Comparison of ENCODE assay signal across 8 cellular contexts in genomic region chr17:4966844-4967538, GRCh38. TPM values are rescaled to one million over a fixed set of nuclear protein-coding genes. Genes with fewer than 3 reads are reported as not detected.
DNase-seq lines count a peak whose midpoint lies in the region; ATAC-seq and TF ChIP-seq lines count a peak whose summit lies in the region.

No MANE protein-coding gene starts in this region.

- H4K12ac ChIP-seq in trophoblast cell (ENCODE audit: low read depth, low read length), result peak overlapping the region; percentile 93

- no peak for TF ChIP-seq CTCF in GM12875 (IDR thresholded peaks at IDR 0.05; ENCODE audit: borderline replicate concordance, insufficient read depth, low read depth, low read length)
- no peak for TF ChIP-seq CTCF in SK-N-SH (IDR thresholded peaks at IDR 0.05)
- TF ChIP-seq CTCF in adrenal gland (IDR thresholded peaks at IDR 0.05), result no peak
- TF ChIP-seq CTCF in heart left ventricle (IDR thresholded peaks at IDR 0.05), result no peak
- no peak for TF ChIP-seq CTCF in type B pancreatic cell (conservative IDR thresholded peaks at IDR 0.05)

- H2BK120ac ChIP-seq in trophoblast cell (ENCODE audit: insufficient read depth, low read length, poor library complexity), result peak overlapping the region; percentile 84

- H3K36me3 Mint-ChIP-seq in type B pancreatic cell, result peaks cover 20% of the 10 kb centered on the region

- DNase-seq in NCI-H1092 treated with DMSO at 0.1 percent for 48 hours (lab: John Stamatoyannopoulos, UW), result peak; percentile 99
- peak; percentile 94 for DNase-seq in SK-N-SH
- peak; percentile 97 to 100 (median 99) for DNase-seq in adrenal gland
- peak; percentile 98 to 99 (median 99) for DNase-seq in heart left ventricle
- DNase-seq in trophoblast cell, result peak; percentile 99 to 100
- DNase-seq in type B pancreatic cell (ENCODE audit: extremely low spot score, unreplicated experiment), result peak; percentile 96

- CTCF ChIA-PET in SK-N-SH (lab: Yijun Ruan, JAX), result interaction anchor here (0.8 to 6.6 kb wide), 10 partner anchors 10 to 94 kb away, joined by 3 to 52 read pairs (median 5); partner anchors contain the start of genes CAMTA2, ENO3, RNF167 and SLC25A11

- H3K4me1 Mint-ChIP-seq in type B pancreatic cell (ENCODE audit: unreplicated experiment), result peaks cover 37% of the 10 kb centered on the region

- no peaks in the 10 kb centered on the region for H4K20me1 ChIP-seq in SK-N-SH (ENCODE audit: insufficient read depth)

- H3K36me3 ChIP-seq in SK-N-SH (replicated peaks in 1 of 2; ENCODE audit: control insufficient read depth in 1 of 2, insufficient read depth in 2 of 2, low read length in 1 of 2) (peaks cover 2 to 20% of the 10 kb centered on the region in 2 experiments), adrenal gland (replicated peaks in 1 of 2) (peaks cover 0 to 14% of the 10 kb centered on the region in 2 donors), heart left ventricle (peaks cover 0 to 41% (median 26%) of the 10 kb centered on the region in 9 donors), trophoblast cell (ENCODE audit: control insufficient read depth in 1 of 2, insufficient read depth in 2 of 2, low read length in 2 of 2) (peaks cover 9 to 15% of the 10 kb centered on the region in 2 experiments)

- peak overlapping the region; percentile 93 for H3K14ac ChIP-seq in trophoblast cell (ENCODE audit: low read length)

- peak; percentile 36 to 50 for TF ChIP-seq POLR2A in adrenal gland (IDR thresholded peaks at IDR 0.05)
- peak in 1 of 2 donors; percentile 64 for TF ChIP-seq POLR2A in heart left ventricle (IDR thresholded peaks at IDR 0.05)

- peaks cover 16 to 24% of the 10 kb centered on the region in 2 experiments; a peak in 3 of 4 replicates for H3K4me1 ChIP-seq in SK-N-SH (ENCODE audit: control insufficient read depth in 1 of 2, insufficient read depth in 2 of 2, low read depth in 1 of 2, low read length in 1 of 2)
- H3K4me1 ChIP-seq in adrenal gland (replicated peaks in 1 of 2), result peaks cover 19 to 35% of the 10 kb centered on the region in 2 donors
- peaks cover 0 to 43% (median 28%) of the 10 kb centered on the region in 12 donors for H3K4me1 ChIP-seq in heart left ventricle
- H3K4me1 ChIP-seq in trophoblast cell (ENCODE audit: control insufficient read depth in 1 of 2, insufficient read depth in 2 of 2, low read length in 2 of 2), result peaks cover 15 to 20% of the 10 kb centered on the region in 2 experiments

- intact Hi-C loops in adrenal gland (cut with DNase I), result no loop called here
- intact Hi-C loops in heart left ventricle (cut with DNase I), result loop anchor here in 6 of 10 donors (1.0 to 5.0 kb wide), 8 partner anchors 16 to 60 kb away; partner anchors contain the start of genes INCA1 (in 2 of the 6), KIF1C (in 2 of the 6), PFN1 (in 2 of the 6) and CAMTA2 (in 1 of the 6)

- TF ChIP-seq RAD21 in SK-N-SH (IDR thresholded peaks at IDR 0.05; ENCODE audit: low read length), result no peak

- H3K23ac ChIP-seq in trophoblast cell (ENCODE audit: low read length), result no peak overlapping the region

- peak overlapping the region; percentile 71 for H2BK5ac ChIP-seq in trophoblast cell (ENCODE audit: low read depth, low read length, poor library complexity)

- H3K9me2 ChIP-seq in SK-N-SH, result no peaks in the 10 kb centered on the region

- H3K79me1 ChIP-seq in trophoblast cell (ENCODE audit: low read length), result peaks cover 27% of the 10 kb centered on the region

- H3K27ac ChIP-seq in SK-N-SH (ENCODE audit: low read depth in 2 of 2, low read length in 1 of 2) (peak overlapping the region; percentile 93 to 96), adrenal gland (peak overlapping the region; percentile 90 to 99 (median 97)), heart left ventricle (peak overlapping the region; percentile 89 to 99 (median 96)), trophoblast cell (ENCODE audit: low read depth, low read length) (peak overlapping the region; percentile 99)

- H2AFZ ChIP-seq in SK-N-SH (ENCODE audit: low read depth) (no peak overlapping the region; the same call in 1 of the 2 replicates), trophoblast cell (ENCODE audit: insufficient read depth, low read length, poor library complexity) (peak overlapping the region; percentile 38)

- no peaks in the 10 kb centered on the region for H3K27me3 Mint-ChIP-seq in type B pancreatic cell

- H3K79me2 ChIP-seq in SK-N-SH (ENCODE audit: insufficient read depth) (peaks cover 46% of the 10 kb centered on the region), trophoblast cell (ENCODE audit: control insufficient read depth, insufficient read depth, low read length, poor library complexity) (peaks cover 19% of the 10 kb centered on the region)

- H3F3A ChIP-seq in SK-N-SH (replicated peaks; ENCODE audit: insufficient read depth), result peaks cover 24% of the 10 kb centered on the region

- no peaks in the 10 kb centered on the region for H3K27me3 ChIP-seq in SK-N-SH (ENCODE audit: insufficient read depth)
- no peaks in the 10 kb centered on the region for H3K27me3 ChIP-seq in adrenal gland
- H3K27me3 ChIP-seq in heart left ventricle, result no peaks in the 10 kb centered on the region
- no peaks in the 10 kb centered on the region for H3K27me3 ChIP-seq in trophoblast cell (ENCODE audit: insufficient read depth, low read length)

- H2AK5ac ChIP-seq in trophoblast cell (ENCODE audit: low read length), result peak overlapping the region; percentile 94

- H3K4ac ChIP-seq in trophoblast cell (ENCODE audit: low read depth, low read length), result peak overlapping the region; percentile 76

- 2% methylated on average over 30 of the region's 42 CpGs for WGBS in SK-N-SH (ENCODE audit: low lambda C conversion rate)
- WGBS in adrenal gland, 4 donors, result 0 to 1% (median 0%) methylated on average over 20 to 42 of the region's 42 CpGs
- WGBS in heart left ventricle, 4 donors, result 0 to 1% (median 1%) methylated on average over 26 to 42 of the region's 42 CpGs
- no CpG with 5 or more reads among the region's 42 CpGs for WGBS in trophoblast cell (ENCODE audit: extremely low coverage, insufficient coverage, insufficient read length)

- peak overlapping the region; percentile 91 for H4K8ac ChIP-seq in trophoblast cell (ENCODE audit: low read depth, low read length)

- peak overlapping the region; percentile 85 for H3K18ac ChIP-seq in trophoblast cell (ENCODE audit: low read length)

- POLR2A ChIA-PET in SK-N-SH (lab: Yijun Ruan, JAX), result interaction anchor here (0.6 to 4.2 kb wide), 12 partner anchors 8 to 231 kb away, joined by 3 to 56 read pairs (median 5); partner anchors contain the start of genes ENO3, INCA1, KIF1C and PFN1

- H3K27ac Mint-ChIP-seq in type B pancreatic cell, result no peak overlapping the region

- no peak for TF ChIP-seq EP300 in SK-N-SH (IDR thresholded peaks at IDR 0.05; ENCODE audit: borderline replicate concordance in 1 of 2, low read depth in 1 of 2, low read length in 1 of 2)

- no peaks in the 10 kb centered on the region for H3K9me3 Mint-ChIP-seq in type B pancreatic cell

- peak overlapping the region; percentile 77 for H3K9ac ChIP-seq in SK-N-SH
- peak overlapping the region; percentile 90 for H3K9ac ChIP-seq in trophoblast cell (ENCODE audit: low read length)

- H3K4me2 ChIP-seq in SK-N-SH, result peak overlapping the region; percentile 97
- H3K4me2 ChIP-seq in trophoblast cell (ENCODE audit: low read length), result peak overlapping the region; percentile 87

- H4K91ac ChIP-seq in trophoblast cell (ENCODE audit: low read depth, low read length), result peak overlapping the region; percentile 98

- no peaks in the 10 kb centered on the region for H3K9me3 ChIP-seq in SK-N-SH
- no peaks in the 10 kb centered on the region for H3K9me3 ChIP-seq in adrenal gland (replicated peaks in 1 of 3)
- no peaks in the 10 kb centered on the region for H3K9me3 ChIP-seq in heart left ventricle
- no peaks in the 10 kb centered on the region for H3K9me3 ChIP-seq in trophoblast cell (ENCODE audit: insufficient read depth, low read depth, low read length)

- H3K4me3 Mint-ChIP-seq in type B pancreatic cell, result no peak overlapping the region

- peak overlapping the region; percentile 93 for H3K4me3 ChIP-seq in GM12875 (ENCODE audit: low read depth, low read length)
- H3K4me3 ChIP-seq in SK-N-SH (ENCODE audit: low read depth in 2 of 2, low read length in 1 of 2), result peak overlapping the region; percentile 59 to 72
- H3K4me3 ChIP-seq in adrenal gland, result peak overlapping the region; percentile 81 to 93 (median 86)
- peak overlapping the region; percentile 35 to 83 (median 70) for H3K4me3 ChIP-seq in heart left ventricle
- peak overlapping the region; percentile 82 for H3K4me3 ChIP-seq in trophoblast cell (ENCODE audit: low read depth, low read length)

- peak overlapping the region; percentile 11 for H2BK12ac ChIP-seq in trophoblast cell (ENCODE audit: low read length)

- peak; percentile 74 for ATAC-seq in HG02623 (IDR thresholded peaks at IDR 0.05; ENCODE audit: unreplicated experiment)
- peak; percentile 85 to 95 (median 94) for ATAC-seq in heart left ventricle

RNA-seq across cellular contexts. Expression of gene SPAG7, which starts 0.6 kb away (rescaled TPM):
- polyA plus RNA-seq in SK-N-SH (2012; rRNA removed), result 122 and 133 TPM in 2 replicates
- polyA plus RNA-seq in SK-N-SH (2012; cell fraction: cytosol; rRNA removed), result 124 and 131 TPM in 2 replicates
- 148 and 166 TPM in 2 replicates for polyA plus RNA-seq in SK-N-SH (2012; cell fraction: nucleus; rRNA removed)
- 10 to 100 TPM; 44.3 to 78.8 (median 63.3) TPM for total RNA-seq in adrenal gland
- polyA plus RNA-seq in adrenal gland, result 100 to 1,000 TPM in 1 of 3 donors, 10 to 100 TPM in 2; 67.1 to 114 (median 82.9) TPM
- total RNA-seq in heart left ventricle, result 100 to 1,000 TPM in 6 of 9 donors, 10 to 100 TPM in 3; 88.7 to 149 (median 125) TPM
- 100 to 1,000 TPM; 118 to 192 TPM for polyA plus RNA-seq in heart left ventricle
- 59.1 and 62.6 TPM in 2 replicates for polyA plus RNA-seq in trophoblast cell (2013)
- 60.5 and 73.1 TPM in 2 replicates for total RNA-seq in type B pancreatic cell (ENCODE audit: low replicate concordance)

RNA-seq across cellular contexts. Expression of gene ENO3, which starts 16.1 kb away (rescaled TPM):
- 29.2 and 32.5 TPM in 2 replicates for polyA plus RNA-seq in SK-N-SH (2012; rRNA removed)
- 9.0 and 10.7 TPM in 2 replicates for polyA plus RNA-seq in SK-N-SH (2012; cell fraction: cytosol; rRNA removed)
- 214 and 261 TPM in 2 replicates for polyA plus RNA-seq in SK-N-SH (2012; cell fraction: nucleus; rRNA removed)
- 10 to 100 TPM in 2 of 8 donors, 1 to 10 TPM in 6; 1.6 to 13.6 (median 4.2) TPM for total RNA-seq in adrenal gland
- polyA plus RNA-seq in adrenal gland, result 10 to 100 TPM in 2 of 3 donors, 1 to 10 TPM in 1; 2.5 to 64.8 (median 22.0) TPM
- total RNA-seq in heart left ventricle, result 1,000 to 10,000 TPM in 2 of 9 donors, 100 to 1,000 TPM in 7; 383 to 1,354 (median 668) TPM
- 1,000 to 10,000 TPM in 1 of 2 donors, 100 to 1,000 TPM in 1; 253 to 1,459 TPM for polyA plus RNA-seq in heart left ventricle
- polyA plus RNA-seq in trophoblast cell (2013), result 5.6 and 5.8 TPM in 2 replicates
- total RNA-seq in type B pancreatic cell (ENCODE audit: low replicate concordance), result 4.8 and 24.0 TPM in 2 replicates

RNA-seq across cellular contexts. Expression of gene PFN1, which starts 18.7 kb away (rescaled TPM):
- polyA plus RNA-seq in SK-N-SH (2012; rRNA removed) (1,627 and 2,484 TPM in 2 replicates), adrenal gland (100 to 1,000 TPM; 310 to 593 (median 390) TPM), heart left ventricle (100 to 1,000 TPM; 177 to 982 TPM)
- 1,556 and 1,614 TPM in 2 replicates for polyA plus RNA-seq in SK-N-SH (2012; cell fraction: cytosol; rRNA removed)
- 620 and 931 TPM in 2 replicates for polyA plus RNA-seq in SK-N-SH (2012; cell fraction: nucleus; rRNA removed)
- total RNA-seq in adrenal gland (1,000 to 10,000 TPM in 1 of 8 donors, 100 to 1,000 TPM in 7; 357 to 1,056 (median 454) TPM), heart left ventricle (100 to 1,000 TPM; 145 to 608 (median 234) TPM), type B pancreatic cell (ENCODE audit: low replicate concordance) (404 and 455 TPM in 2 replicates)
- polyA plus RNA-seq in trophoblast cell (2013), result 1,571 and 1,587 TPM in 2 replicates

RNA-seq across cellular contexts. Expression of gene CAMTA2, which starts 20.5 kb away (rescaled TPM):
- polyA plus RNA-seq in SK-N-SH (2012; rRNA removed) (18.4 and 27.0 TPM in 2 replicates), adrenal gland (100 to 1,000 TPM in 1 of 3 donors, 10 to 100 TPM in 2; 26.4 to 190 (median 93.4) TPM), heart left ventricle (10 to 100 TPM; 41.7 to 59.4 TPM)
- polyA plus RNA-seq in SK-N-SH (2012; cell fraction: cytosol; rRNA removed), result 7.1 and 10.2 TPM in 2 replicates
- 101 and 118 TPM in 2 replicates for polyA plus RNA-seq in SK-N-SH (2012; cell fraction: nucleus; rRNA removed)
- total RNA-seq in adrenal gland (10 to 100 TPM; 12.3 to 70.6 (median 30.8) TPM), heart left ventricle (100 to 1,000 TPM in 1 of 9 donors, 10 to 100 TPM in 8; 25.2 to 108 (median 32.4) TPM), type B pancreatic cell (ENCODE audit: low replicate concordance) (26.3 and 35.6 TPM in 2 replicates)
- 38.3 and 39.7 TPM in 2 replicates for polyA plus RNA-seq in trophoblast cell (2013)

RNA-seq across cellular contexts. Expression of gene RNF167, which starts 26.9 kb away (rescaled TPM):
- polyA plus RNA-seq in SK-N-SH (2012; rRNA removed) (96.5 and 115 TPM in 2 replicates), adrenal gland (100 to 1,000 TPM; 134 to 252 (median 240) TPM), heart left ventricle (100 to 1,000 TPM; 134 to 152 TPM)
- 60.0 and 80.4 TPM in 2 replicates for polyA plus RNA-seq in SK-N-SH (2012; cell fraction: cytosol; rRNA removed)
- polyA plus RNA-seq in SK-N-SH (2012; cell fraction: nucleus; rRNA removed), result 108 and 121 TPM in 2 replicates
- total RNA-seq in adrenal gland (100 to 1,000 TPM in 4 of 8 donors, 10 to 100 TPM in 4; 46.7 to 130 (median 94.5) TPM), heart left ventricle (100 to 1,000 TPM in 1 of 9 donors, 10 to 100 TPM in 8; 50.7 to 111 (median 79.6) TPM), type B pancreatic cell (ENCODE audit: low replicate concordance) (98.8 and 132 TPM in 2 replicates)
- polyA plus RNA-seq in trophoblast cell (2013), result 113 and 122 TPM in 2 replicates

Comparison
In these comparisons a context has a peak if more than half of its experiments do, and no peak if none do; other contexts are left out.
1. Peak in every context shown above with its lines: DNase-seq, ATAC-seq, H3K4me3 ChIP-seq and H3K27ac ChIP-seq.
2. RNA of gene ENO3, which starts 16.1 kb away (total RNA-seq): 383 to 1,354 TPM in heart left ventricle; 4.8 to 24.0 TPM in type B pancreatic cell and 1.6 to 13.6 TPM in adrenal gland; every median in the first group is over 10 times any median in the second.
3. intact Hi-C loops: an anchor here in heart left ventricle (1.0 to 5.0 kb wide); none called in adrenal gland.